In the genomic region with DNA sequence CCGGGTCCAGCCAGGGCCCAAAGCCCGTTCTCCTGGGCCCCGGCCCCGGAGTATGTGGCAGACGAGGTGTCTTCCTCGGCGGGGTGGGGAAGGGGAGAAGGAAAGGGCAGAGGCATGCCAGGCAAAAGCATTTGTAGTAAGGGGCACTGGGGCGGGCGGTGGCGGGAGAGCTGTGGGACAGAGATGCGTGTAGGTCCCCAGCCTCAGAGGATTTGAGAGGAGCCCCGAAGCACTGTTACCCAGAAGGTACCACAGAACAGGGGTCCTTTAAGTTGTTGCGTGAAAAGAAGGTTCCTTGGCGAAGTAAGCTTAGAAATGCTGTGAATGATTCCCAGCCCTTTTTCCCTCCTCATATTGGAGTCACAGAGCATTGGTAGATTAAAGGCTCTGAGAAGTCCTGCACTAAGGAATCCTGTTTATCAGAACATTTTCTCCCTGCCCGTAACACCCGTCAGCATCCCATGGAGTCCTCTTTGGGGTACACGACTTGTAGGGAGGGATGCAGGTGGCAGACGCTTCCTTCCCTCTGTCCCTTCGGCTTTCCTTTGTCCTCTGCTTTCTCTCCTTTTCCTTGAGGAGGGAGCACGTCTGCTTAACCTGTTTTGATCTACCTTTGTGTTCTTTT, we compare ENCODE assay signal across 8 cellular contexts. TPM values are rescaled to one million over a fixed set of nuclear protein-coding genes. Genes with fewer than 3 reads are reported as not detected.
A peak's percentile ranks its signal among the peaks of the same experiment; 100 is the strongest.
DNase-seq lines count a peak whose midpoint lies in the region; ATAC-seq, FAIRE-seq and TF ChIP-seq lines count a peak whose summit lies in the region.

No MANE protein-coding gene starts in this region.

- H3K9me3 ChIP-seq in T-helper 17 cell (ENCODE audit: control insufficient read depth, low read length, poor library complexity, severe bottlenecking) = no peaks in the 10 kb centered on the region

- ATAC-seq in T-helper 17 cell (no peak), HG03108 (IDR thresholded peaks at IDR 0.05; ENCODE audit: unreplicated experiment) (no peak)

- DNase-seq in GM12891 (ENCODE audit: insufficient read length, low spot score) (no peak), T-helper 17 cell (no peak), foreskin fibroblast (no peak), skeletal muscle cell (ENCODE audit: low read depth) (no peak), mucosa of gallbladder (ENCODE audit: low spot score) (no peak), AG08395 (ENCODE audit: low spot score) (no peak)
- no peak for DNase-seq in activated naive CD4-positive, alpha-beta T cell (lab: John Stamatoyannopoulos, UW)

- peaks cover 20% of the 10 kb centered on the region for H3K4me1 Mint-ChIP-seq in T-helper 17 cell

- TF ChIP-seq POLR2A in GM12891 (IDR thresholded peaks at IDR 0.05; ENCODE audit: low read depth, low read length) = no peak

- H3K4me3 ChIP-seq in foreskin fibroblast (ENCODE audit: low read depth in 1 of 2, low read length in 2 of 2) (peak overlapping the region; percentile 45 to 53), skeletal muscle cell (ENCODE audit: low read depth, low read length) (peak overlapping the region; percentile 62)

- H3K4me3 Mint-ChIP-seq in T-helper 17 cell = peak overlapping the region; percentile 84

- H3K36me3 Mint-ChIP-seq in T-helper 17 cell (ENCODE audit: low read depth) = peaks cover 3% of the 10 kb centered on the region

- no peak for TF ChIP-seq CTCF in foreskin fibroblast (IDR thresholded peaks at IDR 0.05; ENCODE audit: low read depth, low read length)

- peaks cover 11% of the 10 kb centered on the region for H3K27me3 Mint-ChIP-seq in T-helper 17 cell

- peak; percentile 20 for FAIRE-seq in GM12891 (lab: Jason Lieb, UNC)

- no peak overlapping the region for H3K27ac Mint-ChIP-seq in T-helper 17 cell

TF ChIP-seq in GM12891, 5 proteins besides CTCF, POLR2A, EP300 and RAD21:
- no peak for TF ChIP-seq PAX5 (IDR thresholded peaks at IDR 0.05; ENCODE audit: insufficient read depth, low read length, severe bottlenecking)
- TF ChIP-seq POLR2AphosphoS5 (IDR thresholded peaks at IDR 0.05; ENCODE audit: low read depth, low read length) = no peak

RNA-seq across cellular contexts. Expression of gene GAREM2, which starts 12.5 kb away (rescaled TPM):
- polyA plus RNA-seq in GM12891 (2012; ENCODE audit: low read depth, missing spikeins) = 0.53 TPM
- 1 to 10 TPM; 3.6 to 6.5 TPM for total RNA-seq in T-helper 17 cell
- 4.9 TPM for total RNA-seq in mucosa of gallbladder

RNA-seq across cellular contexts. Expression of gene HADHA, which starts 59.0 kb away (rescaled TPM):
- polyA plus RNA-seq in GM12891 (2012; ENCODE audit: low read depth, missing spikeins) = 90.1 TPM
- total RNA-seq in T-helper 17 cell (10 to 100 TPM; 77.7 to 78.5 TPM), mucosa of gallbladder (134 TPM)

RNA-seq across cellular contexts. Expression of gene HADHB, which starts 59.3 kb away (rescaled TPM):
- 51.0 TPM for polyA plus RNA-seq in GM12891 (2012; ENCODE audit: low read depth, missing spikeins)
- 10 to 100 TPM; 45.9 to 46.3 TPM for total RNA-seq in T-helper 17 cell
- total RNA-seq in mucosa of gallbladder = 135 TPM
